Comparison of ENCODE assay signal across 28 cellular contexts in the genomic region with DNA sequence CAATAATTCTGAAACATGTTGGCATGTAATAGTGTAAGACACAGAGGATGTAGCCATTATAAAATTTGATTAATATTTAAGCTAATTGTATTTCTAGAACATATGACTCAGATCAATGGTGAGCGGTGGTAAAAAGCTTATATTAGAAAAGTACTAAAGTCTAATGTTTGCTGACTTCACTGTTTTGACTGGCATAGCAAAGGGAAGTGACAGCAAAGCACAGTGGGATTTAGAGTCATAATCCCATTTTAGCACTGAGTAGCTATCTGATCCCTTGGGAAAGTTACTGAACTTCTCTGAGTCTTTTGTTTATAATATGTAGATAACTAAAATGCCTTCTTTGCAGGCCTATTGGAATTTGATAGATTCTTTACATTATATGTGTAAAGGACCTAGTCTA.
DNase-seq lines count a peak whose midpoint lies in the region; ATAC-seq and TF ChIP-seq lines count a peak whose summit lies in the region.
"Had no signal": no experiment of that assay in that cellular context is flagged by ENCODE, and none has a peak within 500 bp of the region (broad histone marks: within the 10 kb centered on the region; RNA-seq: fewer than 3 reads in every experiment).

No MANE protein-coding gene starts in this region.

- CTCF ChIA-PET in AG04450 (lab: Charles Lee), result interaction anchor here (0.6 kb wide), 1 partner anchor 47 kb away, joined by 3 read pairs; no protein-coding TSS in a partner anchor

- no peak for ATAC-seq in Right ventricle myocardium superior (ENCODE audit: poor library complexity)
- ATAC-seq: A549, foreskin keratinocyte, upper lobe of right lung had no signal

- DNase-seq in AG04450 (ENCODE audit: low read depth, low spot score) (peak; percentile 1), MM.1S (no peak), fibroblast of villous mesenchyme (ENCODE audit: low read depth) (peak; percentile 46), osteoblast (ENCODE audit: insufficient read length, low spot score, missing footprints) (peak; percentile 77), Right ventricle myocardium superior (no peak), kidney glomerular epithelial cell (lab: John Stamatoyannopoulos, UW) (no peak), ecto neural progenitor cell (ENCODE audit: low spot score) (no peak)
- DNase-seq in activated CD4-positive, alpha-beta T cell treated with anti-CD3 and anti-CD28 coated beads, Interleukin-2, amount 50 U/mL, for 1 hour, result no peak
- DNase-seq: activated naive CD8-positive, alpha-beta T cell treated with anti-CD3 and anti-CD28 coated beads for 36 hours; Calu3; EL; foreskin keratinocyte; HFFc6; hypothalamus; islet precursor cell; Kasumi-1; mammary epithelial cell; NCI-H1092; NCI-H2029; NCI-H345; retina; stimulated activated CD4-positive, alpha-beta T cell treated with anti-CD3 and anti-CD28 coated beads, Interleukin-15, amount 100 ng/mL, for 24 hours; stimulated activated CD8-positive, alpha-beta memory T cell treated with anti-CD3 and anti-CD28 coated beads, Interleukin-4, amount 100 ng/mL, for 48 hours; upper lobe of right lung had no signal

- H3K9me3 ChIP-seq in AG04450 (ENCODE audit: control insufficient read depth, insufficient read depth, low read length) (no peaks in the 10 kb centered on the region), MM.1S (replicated peaks; ENCODE audit: insufficient read depth, low read length) (no peaks in the 10 kb centered on the region), osteoblast (ENCODE audit: low read depth, low read length) (no peaks in the 10 kb centered on the region)
- H3K9me3 ChIP-seq: A549, upper lobe of right lung had no signal

- H3F3A ChIP-seq in MM.1S (ENCODE audit: insufficient read depth, low read length), result 0 out of 2 replicates have a peak, but pooled peaks cover 5% of the 10 kb centered on the region

- no peaks in the 10 kb centered on the region for H4K20me1 ChIP-seq in MM.1S (ENCODE audit: insufficient read depth, low read length)
- no peaks in the 10 kb centered on the region for H4K20me1 ChIP-seq in osteoblast (ENCODE audit: insufficient read depth, low read length)

- peaks cover 18% of the 10 kb centered on the region for H3K4me1 ChIP-seq in MM.1S (ENCODE audit: low read length)
- H3K4me1 ChIP-seq in osteoblast (ENCODE audit: insufficient read depth, low read length), result peaks cover 10% of the 10 kb centered on the region
- H3K4me1 ChIP-seq: A549, foreskin keratinocyte, upper lobe of right lung had no signal

- no peak overlapping the region for H3K9ac ChIP-seq in MM.1S (ENCODE audit: low read length)

- H3K79me2 ChIP-seq in MM.1S (ENCODE audit: low read length) (no peaks in the 10 kb centered on the region), osteoblast (ENCODE audit: insufficient read depth, low read length) (no peaks in the 10 kb centered on the region)

- H3K4me3 ChIP-seq in AG04450 (ENCODE audit: low read depth, low read length) (no peak overlapping the region), MM.1S (ENCODE audit: low read length) (no peak overlapping the region), fibroblast of villous mesenchyme (ENCODE audit: low read depth, low read length) (no peak overlapping the region), osteoblast (ENCODE audit: insufficient read depth, low read length) (no peak overlapping the region)
- H3K4me3 ChIP-seq: A549, SK-N-MC, upper lobe of right lung had no signal

- H2AFZ ChIP-seq in MM.1S (ENCODE audit: low read length) (no peak overlapping the region), osteoblast (ENCODE audit: low read length) (peak overlapping the region; percentile 10)

- no peak overlapping the region for H3K27ac ChIP-seq in AG04450 (ENCODE audit: low read depth, low read length)
- no peak overlapping the region; the same call in 1 of the 2 replicates for H3K27ac ChIP-seq in MM.1S (ENCODE audit: low read length)
- H3K27ac ChIP-seq in osteoblast (ENCODE audit: low read depth, low read length), result no peak overlapping the region
- H3K27ac ChIP-seq: A549, C4-2B, foreskin keratinocyte, SK-N-MC, upper lobe of right lung, VCaP had no signal

- H3K4me2 ChIP-seq in MM.1S (ENCODE audit: low read depth, low read length) (peak overlapping the region; percentile 10; the same call in 1 of the 2 replicates), osteoblast (ENCODE audit: insufficient read depth, low read length) (no peak overlapping the region)
- H3K4me2 ChIP-seq: A549 had no signal

- H3K36me3 ChIP-seq in MM.1S (replicated peaks; ENCODE audit: insufficient read depth, low read length) (no peaks in the 10 kb centered on the region), osteoblast (ENCODE audit: insufficient read depth, low read length) (no peaks in the 10 kb centered on the region)
- H3K36me3 ChIP-seq: upper lobe of right lung had no signal

- no peaks in the 10 kb centered on the region for H3K9me2 ChIP-seq in MM.1S (replicated peaks; ENCODE audit: insufficient read depth, low read length)

- intact Hi-C loops in Right ventricle myocardium superior (cut with DNase I), result no loop called here

- TF ChIP-seq CTCF in AG04450 (IDR thresholded peaks at IDR 0.05; ENCODE audit: low read depth, low read length) (no peak), MM.1S (IDR thresholded peaks at IDR 0.05; ENCODE audit: low read length) (no peak), fibroblast of villous mesenchyme (IDR thresholded peaks at IDR 0.05; ENCODE audit: insufficient read depth, low read depth, low read length) (no peak), osteoblast (IDR thresholded peaks at IDR 0.05; ENCODE audit: extremely low read depth, low read depth, low read length) (no peak)

- POLR2A ChIA-PET in AG04450 (lab: Yijun Ruan, JAX), result no interaction called here

- H3K27me3 ChIP-seq in AG04450 (ENCODE audit: control insufficient read depth, insufficient read depth, low read length) (no peaks in the 10 kb centered on the region), MM.1S (replicated peaks; ENCODE audit: insufficient read depth, low read length) (no peaks in the 10 kb centered on the region), osteoblast (ENCODE audit: insufficient read depth, low read length) (no peaks in the 10 kb centered on the region)
- H3K27me3 ChIP-seq: foreskin keratinocyte, upper lobe of right lung had no signal

Comparison
In these comparisons a context has a peak if more than half of its experiments do, and no peak if none do; other contexts are left out.
1. DNase-seq: peak in AG04450 (single experiment), fibroblast of villous mesenchyme (single experiment) and osteoblast (single experiment); none in MM.1S (single experiment), Right ventricle myocardium superior (single experiment), kidney glomerular epithelial cell (single experiment), ecto neural progenitor cell (single experiment) and activated CD4-positive, alpha-beta T cell treated with anti-CD3 and anti-CD28 coated beads, Interleukin-2, amount 50 U/mL, for 1 hour (single experiment).